Comparison of ENCODE assay signal across 12 cellular contexts in the genomic region with DNA sequence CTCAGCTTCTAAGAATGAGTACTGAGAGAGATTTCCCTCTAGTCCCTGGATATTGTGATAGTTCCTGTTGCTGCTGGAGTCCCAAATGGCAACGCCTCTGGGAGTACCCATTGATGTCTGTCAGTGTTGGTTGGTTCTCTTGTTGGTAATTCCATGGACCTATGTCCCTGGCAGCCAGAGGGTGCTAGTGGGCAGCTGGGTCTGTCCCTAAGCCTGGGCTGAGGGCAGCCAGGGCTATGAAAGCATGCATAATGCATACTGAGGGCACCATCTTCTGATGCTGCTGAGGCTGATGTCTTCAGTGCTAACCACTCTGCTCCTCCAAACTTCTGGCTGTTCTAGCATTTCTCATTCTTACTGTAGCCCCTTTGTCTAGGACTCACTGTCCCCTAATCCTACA. TPM values are rescaled to one million over a fixed set of nuclear protein-coding genes. Genes with fewer than 3 reads are reported as not detected.
DNase-seq lines count a peak whose midpoint lies in the region; ATAC-seq and TF ChIP-seq lines count a peak whose summit lies in the region.
"Had no signal": no experiment of that assay in that cellular context is flagged by ENCODE, and none has a peak within 500 bp of the region (broad histone marks: within the 10 kb centered on the region; RNA-seq: fewer than 3 reads in every experiment).

No MANE protein-coding gene starts in this region.

- peaks cover 11% of the 10 kb centered on the region for H3K4me1 ChIP-seq in osteoblast (ENCODE audit: insufficient read depth, low read length)

- H3K4me3 ChIP-seq in osteoblast (ENCODE audit: insufficient read depth, low read length) = no peak overlapping the region

- ATAC-seq in activated naive CD8-positive, alpha-beta T cell treated with anti-CD3 and anti-CD28 coated beads, Interleukin-2, amount 10 ng/mL, durations not matched to agents 7 days and 5 days (ENCODE audit: low read depth) = peak; percentile 26
- ATAC-seq in HG03442 (IDR thresholded peaks at IDR 0.05; ENCODE audit: unreplicated experiment) = peak; percentile 47
- ATAC-seq in activated CD8-positive, alpha-beta T cell treated with anti-CD3 and anti-CD28 coated beads, Interleukin-2, amount 10 ng/mL, durations not matched to agents 7 days and 5 days = peak; percentile 53
- no peak for ATAC-seq in GM18858 (IDR thresholded peaks at IDR 0.05; ENCODE audit: unreplicated experiment)
- ATAC-seq: activated CD4-positive, CD25-positive, alpha-beta regulatory T cell treated with anti-CD3 and anti-CD28 coated beads, Interleukin-2, amount 50 U/mL, for 24 hours; effector memory CD8-positive, alpha-beta T cell had no signal

- no peak overlapping the region for H3K4me3 Mint-ChIP-seq in activated naive CD8-positive, alpha-beta T cell treated with anti-CD3 and anti-CD28 coated beads, Interleukin-2, amount 10 ng/mL, durations not matched to agents 7 days and 5 days
- H3K4me3 Mint-ChIP-seq in activated naive CD8-positive, alpha-beta T cell treated with anti-CD3 and anti-CD28 coated beads for 36 hours = no peak overlapping the region
- no peak overlapping the region for H3K4me3 Mint-ChIP-seq in activated CD8-positive, alpha-beta T cell treated with anti-CD3 and anti-CD28 coated beads, Interleukin-2, amount 10 ng/mL, durations not matched to agents 7 days and 5 days
- H3K4me3 Mint-ChIP-seq in nephron progenitor cell = no peak overlapping the region
- H3K4me3 Mint-ChIP-seq: CD4-positive, CD25-positive, alpha-beta regulatory T cell; effector memory CD8-positive, alpha-beta T cell; naive B cell had no signal

- H3K36me3 ChIP-seq in osteoblast (ENCODE audit: insufficient read depth, low read length) = no peaks in the 10 kb centered on the region

- peaks cover 5% of the 10 kb centered on the region for H3K36me3 Mint-ChIP-seq in activated naive CD8-positive, alpha-beta T cell treated with anti-CD3 and anti-CD28 coated beads, Interleukin-2, amount 10 ng/mL, durations not matched to agents 7 days and 5 days
- peaks cover 3% of the 10 kb centered on the region for H3K36me3 Mint-ChIP-seq in activated naive CD8-positive, alpha-beta T cell treated with anti-CD3 and anti-CD28 coated beads for 36 hours
- H3K36me3 Mint-ChIP-seq in activated CD8-positive, alpha-beta T cell treated with anti-CD3 and anti-CD28 coated beads, Interleukin-2, amount 10 ng/mL, durations not matched to agents 7 days and 5 days (ENCODE audit: low read depth) = peaks cover 2% of the 10 kb centered on the region
- no peaks in the 10 kb centered on the region for H3K36me3 Mint-ChIP-seq in nephron progenitor cell (ENCODE audit: low read depth)
- H3K36me3 Mint-ChIP-seq: naive B cell had no signal

- no peaks in the 10 kb centered on the region for H3K27me3 ChIP-seq in osteoblast (ENCODE audit: insufficient read depth, low read length)

- TF ChIP-seq CTCF in osteoblast (IDR thresholded peaks at IDR 0.05; ENCODE audit: extremely low read depth, low read depth, low read length) (peak; percentile 30), nephron progenitor cell (IDR thresholded peaks at IDR 0.05) (no peak)

- no peak overlapping the region for H3K4me2 ChIP-seq in osteoblast (ENCODE audit: insufficient read depth, low read length)

- H3K27ac ChIP-seq in osteoblast (ENCODE audit: low read depth, low read length) = no peak overlapping the region

- H3K27me3 Mint-ChIP-seq in activated naive CD8-positive, alpha-beta T cell treated with anti-CD3 and anti-CD28 coated beads, Interleukin-2, amount 10 ng/mL, durations not matched to agents 7 days and 5 days = peaks cover 5% of the 10 kb centered on the region
- H3K27me3 Mint-ChIP-seq in activated naive CD8-positive, alpha-beta T cell treated with anti-CD3 and anti-CD28 coated beads for 36 hours = no peaks in the 10 kb centered on the region
- peaks cover 3% of the 10 kb centered on the region for H3K27me3 Mint-ChIP-seq in activated CD8-positive, alpha-beta T cell treated with anti-CD3 and anti-CD28 coated beads, Interleukin-2, amount 10 ng/mL, durations not matched to agents 7 days and 5 days (ENCODE audit: low read depth)
- no peaks in the 10 kb centered on the region for H3K27me3 Mint-ChIP-seq in nephron progenitor cell (ENCODE audit: low read depth, poor library complexity)
- H3K27me3 Mint-ChIP-seq: CD4-positive, CD25-positive, alpha-beta regulatory T cell; effector memory CD8-positive, alpha-beta T cell had no signal

- no peak overlapping the region for H2AFZ ChIP-seq in osteoblast (ENCODE audit: low read length)

- POLR2A ChIA-PET in activated naive CD8-positive, alpha-beta T cell treated with anti-CD3 and anti-CD28 coated beads, Interleukin-2, amount 10 ng/mL, durations not matched to agents 7 days and 5 days (lab: Charles Lee) = no interaction called here
- POLR2A ChIA-PET in activated CD8-positive, alpha-beta T cell treated with anti-CD3 and anti-CD28 coated beads, Interleukin-2, amount 10 ng/mL, durations not matched to agents 7 days and 5 days (lab: Charles Lee) = no interaction called here

- no peak overlapping the region for H3K27ac Mint-ChIP-seq in activated naive CD8-positive, alpha-beta T cell treated with anti-CD3 and anti-CD28 coated beads, Interleukin-2, amount 10 ng/mL, durations not matched to agents 7 days and 5 days
- H3K27ac Mint-ChIP-seq in activated naive CD8-positive, alpha-beta T cell treated with anti-CD3 and anti-CD28 coated beads for 36 hours = no peak overlapping the region
- H3K27ac Mint-ChIP-seq in activated CD8-positive, alpha-beta T cell treated with anti-CD3 and anti-CD28 coated beads, Interleukin-2, amount 10 ng/mL, durations not matched to agents 7 days and 5 days = no peak overlapping the region
- no peak overlapping the region for H3K27ac Mint-ChIP-seq in nephron progenitor cell
- H3K27ac Mint-ChIP-seq: CD4-positive, CD25-positive, alpha-beta regulatory T cell; effector memory CD8-positive, alpha-beta T cell had no signal

- no peak for DNase-seq in activated naive CD8-positive, alpha-beta T cell treated with anti-CD3 and anti-CD28 coated beads, Interleukin-2, amount 10 ng/mL, durations not matched to agents 7 days and 5 days
- DNase-seq in activated naive CD8-positive, alpha-beta T cell treated with anti-CD3 and anti-CD28 coated beads for 36 hours = no peak
- DNase-seq in activated CD8-positive, alpha-beta T cell treated with anti-CD3 and anti-CD28 coated beads, Interleukin-2, amount 10 ng/mL, durations not matched to agents 7 days and 5 days = no peak
- DNase-seq in osteoblast (ENCODE audit: insufficient read length, low spot score, missing footprints) = no peak
- DNase-seq in nephron progenitor cell = no peak
- DNase-seq in NCI-H2107 treated with DMSO at 0.1 percent for 48 hours (lab: John Stamatoyannopoulos, UW; ENCODE audit: unreplicated experiment) = no peak
- DNase-seq: CD4-positive, CD25-positive, alpha-beta regulatory T cell; effector memory CD8-positive, alpha-beta T cell; naive B cell had no signal

- CTCF ChIA-PET in activated CD8-positive, alpha-beta T cell treated with anti-CD3 and anti-CD28 coated beads, Interleukin-2, amount 10 ng/mL, durations not matched to agents 7 days and 5 days (lab: Charles Lee) = interaction anchor here (0.6 kb wide), 1 partner anchor 156 kb away, joined by 4 read pairs; no protein-coding TSS in a partner anchor

- no peaks in the 10 kb centered on the region for H3K9me3 ChIP-seq in osteoblast (ENCODE audit: low read depth, low read length)

- no peaks in the 10 kb centered on the region for H3K79me2 ChIP-seq in osteoblast (ENCODE audit: insufficient read depth, low read length)

- no peaks in the 10 kb centered on the region for H3K9me3 Mint-ChIP-seq in activated naive CD8-positive, alpha-beta T cell treated with anti-CD3 and anti-CD28 coated beads, Interleukin-2, amount 10 ng/mL, durations not matched to agents 7 days and 5 days
- no peaks in the 10 kb centered on the region for H3K9me3 Mint-ChIP-seq in activated naive CD8-positive, alpha-beta T cell treated with anti-CD3 and anti-CD28 coated beads for 36 hours
- H3K9me3 Mint-ChIP-seq in activated CD8-positive, alpha-beta T cell treated with anti-CD3 and anti-CD28 coated beads, Interleukin-2, amount 10 ng/mL, durations not matched to agents 7 days and 5 days (ENCODE audit: insufficient read depth) = no peaks in the 10 kb centered on the region
- no peaks in the 10 kb centered on the region for H3K9me3 Mint-ChIP-seq in nephron progenitor cell
- H3K9me3 Mint-ChIP-seq: effector memory CD8-positive, alpha-beta T cell; naive B cell had no signal

- H4K20me1 ChIP-seq in osteoblast (ENCODE audit: insufficient read depth, low read length) = no peaks in the 10 kb centered on the region

- no peaks in the 10 kb centered on the region for H3K4me1 Mint-ChIP-seq in activated naive CD8-positive, alpha-beta T cell treated with anti-CD3 and anti-CD28 coated beads, Interleukin-2, amount 10 ng/mL, durations not matched to agents 7 days and 5 days
- H3K4me1 Mint-ChIP-seq in activated naive CD8-positive, alpha-beta T cell treated with anti-CD3 and anti-CD28 coated beads for 36 hours = no peaks in the 10 kb centered on the region
- no peaks in the 10 kb centered on the region for H3K4me1 Mint-ChIP-seq in activated CD8-positive, alpha-beta T cell treated with anti-CD3 and anti-CD28 coated beads, Interleukin-2, amount 10 ng/mL, durations not matched to agents 7 days and 5 days (ENCODE audit: low read depth)
- no peaks in the 10 kb centered on the region for H3K4me1 Mint-ChIP-seq in nephron progenitor cell

RNA-seq across cellular contexts. Expression of a gene that starts 35.9 kb away (rescaled TPM):
- total RNA-seq in activated naive CD8-positive, alpha-beta T cell treated with anti-CD3 and anti-CD28 coated beads, Interleukin-2, amount 10 ng/mL, durations not matched to agents 7 days and 5 days = 10 to 100 TPM; 72.6 to 75.9 TPM
- total RNA-seq in activated naive CD8-positive, alpha-beta T cell treated with anti-CD3 and anti-CD28 coated beads for 36 hours = 10 to 100 TPM; 41.1 to 42.1 TPM
- 10 to 100 TPM; 52.4 to 54.1 TPM for total RNA-seq in activated CD8-positive, alpha-beta T cell treated with anti-CD3 and anti-CD28 coated beads, Interleukin-2, amount 10 ng/mL, durations not matched to agents 7 days and 5 days
- total RNA-seq in osteoblast = 72.0 and 80.2 TPM in 2 replicates
